ENCODE assay signal across 20 cellular contexts in genomic region chr4:115325836-115326235, GRCh38.
"Had no signal": no experiment of that assay in that cellular context is flagged by ENCODE, and none has a peak within 500 bp of the region (broad histone marks: within the 10 kb centered on the region; RNA-seq: fewer than 3 reads in every experiment).

No MANE protein-coding gene starts in this region.

- H3K4me1 ChIP-seq: adrenal gland, esophagus squamous epithelium, foreskin keratinocyte, thyroid gland had no signal

- H3K27ac Mint-ChIP-seq: activated naive CD4-positive, alpha-beta T cell treated with anti-CD3 and anti-CD28 coated beads, Interleukin-2, amount 50 U/mL, for 24 hours; activated T-cell treated with anti-CD3 and anti-CD28 coated beads, Interleukin-2, amount 50 U/mL, for 72 hours; mesothelial cell of epicardium; nephron had no signal

- ATAC-seq: activated T-cell treated with anti-CD3 and anti-CD28 coated beads, Interleukin-2, amount 50 U/mL, for 72 hours; foreskin keratinocyte; left lobe of liver had no signal

- H3K4me3 ChIP-seq: adrenal gland, esophagus squamous epithelium, lung, thyroid gland had no signal

- DNase-seq: activated CD4-positive, alpha-beta T cell treated with anti-CD3 and anti-CD28 coated beads, Interleukin-2, amount 50 U/mL, for 4 hours; activated effector memory CD4-positive, alpha-beta T cell treated with anti-CD3 and anti-CD28 coated beads, Interleukin-2, amount 50 U/mL, for 16 hours; activated T-cell treated with anti-CD3 and anti-CD28 coated beads, Interleukin-2, amount 50 U/mL, for 72 hours; adrenal gland; dermis blood vessel endothelial cell; effector memory CD4-positive, alpha-beta T cell; esophagus squamous epithelium; foreskin keratinocyte; glutamatergic neuron; hypothalamus; nucleus accumbens; stimulated activated CD8-positive, alpha-beta memory T cell treated with anti-CD3 and anti-CD28 coated beads, Interleukin-4, amount 100 ng/mL, for 48 hours; stimulated activated naive CD4-positive, alpha-beta T cell treated with Interleukin-2 at 50 U/mL for 16 hours; T1000; thyroid gland had no signal

- H3K36me3 Mint-ChIP-seq: activated naive CD4-positive, alpha-beta T cell treated with anti-CD3 and anti-CD28 coated beads, Interleukin-2, amount 50 U/mL, for 24 hours; mesothelial cell of epicardium had no signal

- H3K4me1 Mint-ChIP-seq: activated naive CD4-positive, alpha-beta T cell treated with anti-CD3 and anti-CD28 coated beads, Interleukin-2, amount 50 U/mL, for 24 hours had no signal

- H3K27ac ChIP-seq: adrenal gland, esophagus squamous epithelium, foreskin keratinocyte, thyroid gland had no signal

- H3K27me3 ChIP-seq: adrenal gland, esophagus squamous epithelium, foreskin keratinocyte, thyroid gland had no signal

- H3K27me3 Mint-ChIP-seq: activated naive CD4-positive, alpha-beta T cell treated with anti-CD3 and anti-CD28 coated beads, Interleukin-2, amount 50 U/mL, for 24 hours had no signal

- H3K9me3 Mint-ChIP-seq: activated naive CD4-positive, alpha-beta T cell treated with anti-CD3 and anti-CD28 coated beads, Interleukin-2, amount 50 U/mL, for 24 hours; mesothelial cell of epicardium; nephron had no signal

- H3K9me3 ChIP-seq: adrenal gland, esophagus squamous epithelium, thyroid gland had no signal

- H3K4me3 Mint-ChIP-seq: activated naive CD4-positive, alpha-beta T cell treated with anti-CD3 and anti-CD28 coated beads, Interleukin-2, amount 50 U/mL, for 24 hours; activated T-cell treated with anti-CD3 and anti-CD28 coated beads, Interleukin-2, amount 50 U/mL, for 72 hours; mesothelial cell of epicardium; nephron had no signal

- H3K36me3 ChIP-seq: adrenal gland, esophagus squamous epithelium, thyroid gland had no signal
